ENCODE assay signal across 8 cellular contexts in genomic region chrX:136694491-136695087, GRCh38. TPM values are rescaled to one million over a fixed set of nuclear protein-coding genes. Genes with fewer than 3 reads are reported as not detected.
DNase-seq lines count a peak whose midpoint lies in the region; ATAC-seq, FAIRE-seq and TF ChIP-seq lines count a peak whose summit lies in the region.

No MANE protein-coding gene starts in this region.

- no peak for FAIRE-seq in urothelium cell line (lab: Jason Lieb, UNC)

- no peaks in the 10 kb centered on the region for H3K9me3 ChIP-seq in left lung

- no peak for DNase-seq in activated CD4-positive, CD25-positive, alpha-beta regulatory T cell (lab: John Stamatoyannopoulos, UW)
- DNase-seq in NCI-H774 (lab: John Stamatoyannopoulos, UW) (peak; percentile 62), brain microvascular endothelial cell (peak; percentile 25), left lung (no peak), urothelium cell line (ENCODE audit: low spot score) (peak; percentile 15)

- in situ Hi-C loops in brain microvascular endothelial cell (cut with HindIII; ENCODE audit: low pct_ligation_motif_present, low sequenced_read_pairs): no loop called here

- H3K27ac ChIP-seq in brain microvascular endothelial cell (no peak overlapping the region), left lung (no peak overlapping the region)

- no peaks in the 10 kb centered on the region for H3K27me3 ChIP-seq in brain microvascular endothelial cell (replicated peaks)
- no peaks in the 10 kb centered on the region for H3K27me3 ChIP-seq in left lung

- intact Hi-C loops in left lung (cut with DNase I): no loop called here

- H3K4me3 ChIP-seq in brain microvascular endothelial cell (ENCODE audit: low read depth, low read length) (no peak overlapping the region), left lung (no peak overlapping the region)

- ATAC-seq in activated CD4-positive, CD25-positive, alpha-beta regulatory T cell treated with anti-CD3 and anti-CD28 coated beads, Interleukin-2, amount 50 U/mL, for 24 hours: peak; percentile 70 to 80
- peak; percentile 83 for ATAC-seq in GM19455 (IDR thresholded peaks at IDR 0.05; ENCODE audit: unreplicated experiment)
- peak; percentile 68 for ATAC-seq in HG03521 (IDR thresholded peaks at IDR 0.05; ENCODE audit: unreplicated experiment)
- ATAC-seq in left lung: peak; percentile 80

- TF ChIP-seq CTCF in brain microvascular endothelial cell (IDR thresholded peaks at IDR 0.05; ENCODE audit: low read depth, low read length, missing control alignments) (peak; percentile 74), left lung (IDR thresholded peaks at IDR 0.05) (peak; percentile 44 to 59)

- no peaks in the 10 kb centered on the region for H3K4me1 ChIP-seq in left lung

- H3K36me3 ChIP-seq in brain microvascular endothelial cell (replicated peaks) (no peaks in the 10 kb centered on the region), left lung (peaks cover 0 to 10% of the 10 kb centered on the region in 2 donors)

RNA-seq across cellular contexts. Expression of gene CD40LG, which starts 46.6 kb away (rescaled TPM):
- total RNA-seq in left lung: under 1 TPM; 0.41 to 0.92 TPM

Comparison
In these comparisons a context has a peak if more than half of its experiments do, and no peak if none do; other contexts are left out.
1. DNase-seq: peak in NCI-H774 (single experiment), brain microvascular endothelial cell (single experiment) and urothelium cell line (single experiment); none in activated CD4-positive, CD25-positive, alpha-beta regulatory T cell (0 of 4) and left lung (0 of 2).
2. Peak in every context shown above with its lines, with median percentiles within 50 percentile points of each other: ATAC-seq.